17 cellular contexts compared by ENCODE assay signal in genomic region chr9:131873361-131873760, GRCh38.
DNase-seq lines count a peak whose midpoint lies in the region; ATAC-seq and TF ChIP-seq lines count a peak whose summit lies in the region.
"Had no signal": no experiment of that assay in that cellular context is flagged by ENCODE, and none has a peak within 500 bp of the region (broad histone marks: within the 10 kb centered on the region; RNA-seq: fewer than 3 reads in every experiment).

No MANE protein-coding gene starts in this region.

- peaks cover 47% of the 10 kb centered on the region for H4K20me1 ChIP-seq in osteoblast (ENCODE audit: insufficient read depth, low read length)

- no peak for TF ChIP-seq CTCF in osteoblast (IDR thresholded peaks at IDR 0.05; ENCODE audit: extremely low read depth, low read depth, low read length)

- no peaks in the 10 kb centered on the region for H3K27me3 ChIP-seq in osteoblast (ENCODE audit: insufficient read depth, low read length)

- no peaks in the 10 kb centered on the region for H3K9me3 ChIP-seq in osteoblast (ENCODE audit: low read depth, low read length)
- H3K9me3 ChIP-seq: A549 had no signal

- H2AFZ ChIP-seq in osteoblast (ENCODE audit: low read length): no peak overlapping the region
- H2AFZ ChIP-seq: GM23338 had no signal

- peak; percentile 37 for DNase-seq in activated effector memory CD4-positive, alpha-beta T cell treated with anti-CD3 and anti-CD28 coated beads, Interleukin-2, amount 50 U/mL, for 16 hours
- no peak for DNase-seq in activated effector memory CD4-positive, alpha-beta T cell treated with Interleukin-2 at 50 U/mL for 16 hours
- peak; percentile 84 for DNase-seq in NCI-H82 treated with DMSO at 0.1 percent for 48 hours (lab: John Stamatoyannopoulos, UW; ENCODE audit: unreplicated experiment)
- DNase-seq in osteoblast (ENCODE audit: insufficient read length, low spot score, missing footprints): peak; percentile 72
- DNase-seq in NCI-H2081 (lab: John Stamatoyannopoulos, UW): no peak
- no peak for DNase-seq in HK-2 (ENCODE audit: unreplicated experiment)
- DNase-seq: AML-193; CD4-positive, alpha-beta memory T cell; DMS153; DMS79; GDM1; HCEC 1CT had no signal

- no peak overlapping the region for H3K4me2 ChIP-seq in osteoblast (ENCODE audit: insufficient read depth, low read length)
- H3K4me2 ChIP-seq: A549, GM23338 had no signal

- H3K27ac ChIP-seq in osteoblast (ENCODE audit: low read depth, low read length): no peak overlapping the region
- H3K27ac ChIP-seq: 22Rv1, A549 had no signal

- peaks cover 7% of the 10 kb centered on the region for H3K4me1 ChIP-seq in osteoblast (ENCODE audit: insufficient read depth, low read length)
- H3K4me1 ChIP-seq: A549 had no signal

- H3K4me3 ChIP-seq in osteoblast (ENCODE audit: insufficient read depth, low read length): no peak overlapping the region
- H3K4me3 ChIP-seq: A549, GM23338 had no signal

- H3K79me2 ChIP-seq in osteoblast (ENCODE audit: insufficient read depth, low read length): no peaks in the 10 kb centered on the region

- H3K36me3 ChIP-seq in osteoblast (ENCODE audit: insufficient read depth, low read length): no peaks in the 10 kb centered on the region

- no peak for ATAC-seq in HG03354 (IDR thresholded peaks at IDR 0.05; ENCODE audit: poor library complexity, severe bottlenecking, unreplicated experiment)
- ATAC-seq: A549, GM23338, HepG2 had no signal

Comparison
In these comparisons a context has a peak if more than half of its experiments do, and no peak if none do; other contexts are left out.
1. DNase-seq: peak in activated effector memory CD4-positive, alpha-beta T cell treated with anti-CD3 and anti-CD28 coated beads, Interleukin-2, amount 50 U/mL, for 16 hours (single experiment), NCI-H82 treated with DMSO at 0.1 percent for 48 hours (single experiment) and osteoblast (single experiment); none in activated effector memory CD4-positive, alpha-beta T cell treated with Interleukin-2 at 50 U/mL for 16 hours (single experiment), NCI-H2081 (0 of 2) and HK-2 (single experiment).